ENCODE assay signal across 38 cellular contexts in genomic region chr4:70239497-70239896, GRCh38. TPM values are rescaled to one million over a fixed set of nuclear protein-coding genes. Genes with fewer than 3 reads are reported as not detected.
"Had no signal": no experiment of that assay in that cellular context is flagged by ENCODE, and none has a peak within 500 bp of the region (broad histone marks: within the 10 kb centered on the region; RNA-seq: fewer than 3 reads in every experiment).

No MANE protein-coding gene starts in this region.

- H3K4me1 ChIP-seq: adrenal gland, breast epithelium had no signal

- H3K36me3 ChIP-seq: adrenal gland, brain microvascular endothelial cell, breast epithelium had no signal

- ATAC-seq: activated CD8-positive, alpha-beta T cell treated with anti-CD3 and anti-CD28 coated beads for 36 hours; activated naive CD4-positive, alpha-beta T cell treated with anti-CD3 and anti-CD28 coated beads, Interleukin-2, amount 50 U/mL, for 72 hours; activated T-cell treated with anti-CD3 and anti-CD28 coated beads, Interleukin-2, amount 50 U/mL, for 4 hours; activated T-cell treated with anti-CD3 and anti-CD28 coated beads, Interleukin-2, amount 50 U/mL, for 72 hours; activated T-helper 17 cell treated with anti-CD3 and anti-CD28 coated beads, Interleukin-2, amount 50 U/mL, for 72 hours; body of pancreas had no signal

- H3K4me3 Mint-ChIP-seq: activated B cell treated with CpG ODN at 0.5 μM for 24 hours; activated CD4-positive, alpha-beta memory T cell treated with anti-CD3 and anti-CD28 coated beads for 36 hours; activated CD4-positive, alpha-beta T cell treated with anti-CD3 and anti-CD28 coated beads, Interleukin-2, amount 10 ng/mL, durations not matched to agents 24 days and 14 days; activated CD8-positive, alpha-beta T cell treated with anti-CD3 and anti-CD28 coated beads for 36 hours; activated naive CD4-positive, alpha-beta T cell treated with anti-CD3 and anti-CD28 coated beads for 36 hours; activated naive CD8-positive, alpha-beta T cell treated with anti-CD3 and anti-CD28 coated beads for 36 hours; activated T-cell treated with anti-CD3 and anti-CD28 coated beads, Interleukin-2, amount 50 U/mL, for 4 hours; activated T-cell treated with anti-CD3 and anti-CD28 coated beads, Interleukin-2, amount 50 U/mL, for 72 hours; activated T-helper 1 cell treated with anti-CD3 and anti-CD28 coated beads, Interleukin-12 subunit alpha, Interleukin-12 subunit beta, Interleukin-2, Interleukin-4 antibody, amounts not matched to agents 30 ng/mL and 10 ng/mL and 1 ng/mL, durations not matched to agents 14 hours and 24 hours and 36 hours; activated T-helper 17 cell treated with anti-CD3 and anti-CD28 coated beads, Interleukin-2, amount 50 U/mL, for 72 hours; T-helper 1 cell treated with Interleukin-12 subunit alpha and Interleukin-12 subunit beta and Interleukin-4 antibody, amounts not matched to agents 30 μg/mL and 1 μg/mL, for 36 hours; T-helper 2 cell treated with Interferon-gamma antibody and Interleukin-4, amounts not matched to agents 5 μg/mL and 100 μg/mL, for 36 hours had no signal

- H3K27ac ChIP-seq: adrenal gland, body of pancreas, brain microvascular endothelial cell, breast epithelium, VCaP had no signal

- H3K9me3 ChIP-seq: adrenal gland, body of pancreas, breast epithelium had no signal

- H3K27me3 Mint-ChIP-seq: activated B cell treated with CpG ODN at 0.5 μM for 24 hours; activated CD4-positive, alpha-beta memory T cell treated with anti-CD3 and anti-CD28 coated beads for 36 hours; activated CD4-positive, alpha-beta T cell treated with anti-CD3 and anti-CD28 coated beads, Interleukin-2, amount 10 ng/mL, durations not matched to agents 24 days and 14 days; activated CD8-positive, alpha-beta T cell treated with anti-CD3 and anti-CD28 coated beads for 36 hours; activated naive CD8-positive, alpha-beta T cell treated with anti-CD3 and anti-CD28 coated beads for 36 hours; activated T-helper 17 cell treated with anti-CD3 and anti-CD28 coated beads, Interleukin-2, amount 50 U/mL, for 72 hours had no signal

- H3K4me3 ChIP-seq: adrenal gland, body of pancreas, breast epithelium had no signal

- DNase-seq: activated B cell treated with CpG ODN at 0.5 μM for 24 hours; activated CD4-positive, alpha-beta memory T cell treated with anti-CD3 and anti-CD28 coated beads for 36 hours; activated CD4-positive, alpha-beta T cell treated with anti-CD3 and anti-CD28 coated beads for 4 hours; activated CD4-positive, alpha-beta T cell treated with anti-CD3 and anti-CD28 coated beads, Interleukin-2, amount 10 ng/mL, durations not matched to agents 24 days and 14 days; activated CD4-positive, alpha-beta T cell treated with anti-CD3 and anti-CD28 coated beads, Interleukin-2, amount 50 U/mL, for 1 hour; activated CD4-positive, alpha-beta T cell treated with anti-CD3 and anti-CD28 coated beads, Interleukin-2, amount 50 U/mL, for 4 hours; activated CD4-positive, CD25-positive, alpha-beta regulatory T cell treated with anti-CD3 and anti-CD28 coated beads, Interleukin-2, amount 50 U/mL, for 72 hours; activated CD8-positive, alpha-beta memory T cell treated with anti-CD3 and anti-CD28 coated beads, Interleukin-2, amount 50 U/mL, for 4 hours; activated CD8-positive, alpha-beta T cell treated with anti-CD3 and anti-CD28 coated beads for 36 hours; activated effector memory CD4-positive, alpha-beta T cell treated with anti-CD3 and anti-CD28 coated beads, Interleukin-2, amount 50 U/mL, for 16 hours; activated gamma-delta T cell treated with Interleukin-2 at 50 U/mL for 16 hours; activated naive CD4-positive, alpha-beta T cell; activated naive CD4-positive, alpha-beta T cell treated with anti-CD3 and anti-CD28 coated beads for 36 hours; activated naive CD4-positive, alpha-beta T cell treated with anti-CD3 and anti-CD28 coated beads, Interleukin-2, amount 50 U/mL, for 16 hours; activated naive CD8-positive, alpha-beta T cell treated with anti-CD3 and anti-CD28 coated beads for 36 hours; activated T-cell treated with anti-CD3 and anti-CD28 coated beads for 4 hours; activated T-cell treated with anti-CD3 and anti-CD28 coated beads, Interleukin-2, amount 50 U/mL, for 1 hour; activated T-cell treated with anti-CD3 and anti-CD28 coated beads, Interleukin-2, amount 50 U/mL, for 4 hours; activated T-cell treated with anti-CD3 and anti-CD28 coated beads, Interleukin-2, amount 50 U/mL, for 72 hours; amniotic stem cell; aorta; central memory CD4-positive, alpha-beta T cell; T-helper 1 cell; T-helper 2 cell; T-helper 9 cell had no signal

- H3K27ac Mint-ChIP-seq: activated B cell treated with CpG ODN at 0.5 μM for 24 hours; activated CD4-positive, alpha-beta memory T cell treated with anti-CD3 and anti-CD28 coated beads for 36 hours; activated CD4-positive, alpha-beta T cell treated with anti-CD3 and anti-CD28 coated beads, Interleukin-2, amount 10 ng/mL, durations not matched to agents 24 days and 14 days; activated CD8-positive, alpha-beta T cell treated with anti-CD3 and anti-CD28 coated beads for 36 hours; activated naive CD4-positive, alpha-beta T cell treated with anti-CD3 and anti-CD28 coated beads for 36 hours; activated naive CD4-positive, alpha-beta T cell treated with anti-CD3 and anti-CD28 coated beads, Interleukin-2, amount 50 U/mL, for 72 hours; activated naive CD8-positive, alpha-beta T cell treated with anti-CD3 and anti-CD28 coated beads for 36 hours; activated T-helper 1 cell treated with anti-CD3 and anti-CD28 coated beads, Interleukin-12 subunit alpha, Interleukin-12 subunit beta, Interleukin-2, Interleukin-4 antibody, amounts not matched to agents 30 ng/mL and 10 ng/mL and 1 ng/mL, durations not matched to agents 14 hours and 24 hours and 36 hours; activated T-helper 17 cell treated with anti-CD3 and anti-CD28 coated beads, Interleukin-2, amount 50 U/mL, for 72 hours; T-helper 1 cell treated with Interleukin-12 subunit alpha and Interleukin-12 subunit beta and Interleukin-4 antibody, amounts not matched to agents 30 μg/mL and 1 μg/mL, for 36 hours; T-helper 2 cell treated with Interferon-gamma antibody and Interleukin-4, amounts not matched to agents 5 μg/mL and 100 μg/mL, for 36 hours had no signal

- H3K4me1 Mint-ChIP-seq: activated B cell treated with CpG ODN at 0.5 μM for 24 hours; activated CD4-positive, alpha-beta T cell treated with anti-CD3 and anti-CD28 coated beads, Interleukin-2, amount 10 ng/mL, durations not matched to agents 24 days and 14 days; activated naive CD8-positive, alpha-beta T cell treated with anti-CD3 and anti-CD28 coated beads for 36 hours; activated T-helper 17 cell treated with anti-CD3 and anti-CD28 coated beads, Interleukin-2, amount 50 U/mL, for 72 hours had no signal

- H3K27me3 ChIP-seq: adrenal gland, body of pancreas, brain microvascular endothelial cell, breast epithelium had no signal

- H3K9me3 Mint-ChIP-seq: activated B cell treated with CpG ODN at 0.5 μM for 24 hours; activated CD4-positive, alpha-beta memory T cell treated with anti-CD3 and anti-CD28 coated beads for 36 hours; activated CD4-positive, alpha-beta T cell treated with anti-CD3 and anti-CD28 coated beads, Interleukin-2, amount 10 ng/mL, durations not matched to agents 24 days and 14 days; activated CD8-positive, alpha-beta T cell treated with anti-CD3 and anti-CD28 coated beads for 36 hours; activated naive CD4-positive, alpha-beta T cell treated with anti-CD3 and anti-CD28 coated beads for 36 hours; activated naive CD4-positive, alpha-beta T cell treated with anti-CD3 and anti-CD28 coated beads, Interleukin-2, amount 50 U/mL, for 72 hours; activated naive CD8-positive, alpha-beta T cell treated with anti-CD3 and anti-CD28 coated beads for 36 hours; activated T-cell treated with anti-CD3 and anti-CD28 coated beads, Interleukin-2, amount 50 U/mL, for 72 hours; activated T-helper 1 cell treated with anti-CD3 and anti-CD28 coated beads, Interleukin-12 subunit alpha, Interleukin-12 subunit beta, Interleukin-2, Interleukin-4 antibody, amounts not matched to agents 30 ng/mL and 10 ng/mL and 1 ng/mL, durations not matched to agents 14 hours and 24 hours and 36 hours; activated T-helper 17 cell treated with anti-CD3 and anti-CD28 coated beads, Interleukin-2, amount 50 U/mL, for 72 hours; T-helper 1 cell treated with Interleukin-12 subunit alpha and Interleukin-12 subunit beta and Interleukin-4 antibody, amounts not matched to agents 30 μg/mL and 1 μg/mL, for 36 hours; T-helper 2 cell treated with Interferon-gamma antibody and Interleukin-4, amounts not matched to agents 5 μg/mL and 100 μg/mL, for 36 hours had no signal

- H3K36me3 Mint-ChIP-seq: activated CD4-positive, alpha-beta memory T cell treated with anti-CD3 and anti-CD28 coated beads for 36 hours; activated naive CD4-positive, alpha-beta T cell treated with anti-CD3 and anti-CD28 coated beads, Interleukin-2, amount 50 U/mL, for 72 hours; activated naive CD8-positive, alpha-beta T cell treated with anti-CD3 and anti-CD28 coated beads for 36 hours had no signal

RNA-seq across cellular contexts. Expression of gene CSN3, which starts 2.9 kb away (rescaled TPM):
- total RNA-seq: activated B cell treated with CpG ODN at 0.5 μM for 24 hours; activated CD4-positive, alpha-beta memory T cell treated with anti-CD3 and anti-CD28 coated beads for 36 hours; activated CD4-positive, alpha-beta T cell treated with anti-CD3 and anti-CD28 coated beads, Interleukin-2, amount 10 ng/mL, durations not matched to agents 24 days and 14 days; activated CD8-positive, alpha-beta memory T cell treated with anti-CD3 and anti-CD28 coated beads for 36 hours; activated CD8-positive, alpha-beta T cell treated with anti-CD3 and anti-CD28 coated beads for 36 hours; activated naive CD4-positive, alpha-beta T cell treated with anti-CD3 and anti-CD28 coated beads for 36 hours; activated naive CD4-positive, alpha-beta T cell treated with anti-CD3 and anti-CD28 coated beads, Interleukin-2, amount 50 U/mL, for 72 hours; activated naive CD8-positive, alpha-beta T cell treated with anti-CD3 and anti-CD28 coated beads for 36 hours; activated T-cell treated with anti-CD3 and anti-CD28 coated beads, Interleukin-2, amount 50 U/mL, for 4 hours; activated T-cell treated with anti-CD3 and anti-CD28 coated beads, Interleukin-2, amount 50 U/mL, for 72 hours; activated T-helper 1 cell treated with anti-CD3 and anti-CD28 coated beads, Interleukin-12 subunit alpha, Interleukin-12 subunit beta, Interleukin-2, Interleukin-4 antibody, amounts not matched to agents 30 ng/mL and 10 ng/mL and 1 ng/mL, durations not matched to agents 14 hours and 24 hours and 36 hours; activated T-helper 17 cell treated with anti-CD3 and anti-CD28 coated beads, Interleukin-2, amount 50 U/mL, for 72 hours; adrenal gland; aorta; astrocyte; body of pancreas; cardiac septum had no signal
- polyA plus RNA-seq: adrenal gland, aorta had no signal

RNA-seq across cellular contexts. Expression of gene FDCSP, which starts 13.6 kb away (rescaled TPM):
- total RNA-seq: activated B cell treated with CpG ODN at 0.5 μM for 24 hours; activated CD4-positive, alpha-beta memory T cell treated with anti-CD3 and anti-CD28 coated beads for 36 hours; activated CD4-positive, alpha-beta T cell treated with anti-CD3 and anti-CD28 coated beads, Interleukin-2, amount 10 ng/mL, durations not matched to agents 24 days and 14 days; activated CD8-positive, alpha-beta memory T cell treated with anti-CD3 and anti-CD28 coated beads for 36 hours; activated CD8-positive, alpha-beta T cell treated with anti-CD3 and anti-CD28 coated beads for 36 hours; activated naive CD4-positive, alpha-beta T cell treated with anti-CD3 and anti-CD28 coated beads for 36 hours; activated naive CD4-positive, alpha-beta T cell treated with anti-CD3 and anti-CD28 coated beads, Interleukin-2, amount 50 U/mL, for 72 hours; activated naive CD8-positive, alpha-beta T cell treated with anti-CD3 and anti-CD28 coated beads for 36 hours; activated T-cell treated with anti-CD3 and anti-CD28 coated beads, Interleukin-2, amount 50 U/mL, for 4 hours; activated T-cell treated with anti-CD3 and anti-CD28 coated beads, Interleukin-2, amount 50 U/mL, for 72 hours; activated T-helper 1 cell treated with anti-CD3 and anti-CD28 coated beads, Interleukin-12 subunit alpha, Interleukin-12 subunit beta, Interleukin-2, Interleukin-4 antibody, amounts not matched to agents 30 ng/mL and 10 ng/mL and 1 ng/mL, durations not matched to agents 14 hours and 24 hours and 36 hours; activated T-helper 17 cell treated with anti-CD3 and anti-CD28 coated beads, Interleukin-2, amount 50 U/mL, for 72 hours; adrenal gland; aorta; astrocyte; body of pancreas; cardiac septum had no signal
- polyA plus RNA-seq: aorta had no signal

RNA-seq across cellular contexts. Expression of gene ODAM, which starts 44.0 kb away (rescaled TPM):
- total RNA-seq: activated B cell treated with CpG ODN at 0.5 μM for 24 hours; activated CD4-positive, alpha-beta memory T cell treated with anti-CD3 and anti-CD28 coated beads for 36 hours; activated CD4-positive, alpha-beta T cell treated with anti-CD3 and anti-CD28 coated beads, Interleukin-2, amount 10 ng/mL, durations not matched to agents 24 days and 14 days; activated CD8-positive, alpha-beta memory T cell treated with anti-CD3 and anti-CD28 coated beads for 36 hours; activated CD8-positive, alpha-beta T cell treated with anti-CD3 and anti-CD28 coated beads for 36 hours; activated naive CD4-positive, alpha-beta T cell treated with anti-CD3 and anti-CD28 coated beads for 36 hours; activated naive CD4-positive, alpha-beta T cell treated with anti-CD3 and anti-CD28 coated beads, Interleukin-2, amount 50 U/mL, for 72 hours; activated naive CD8-positive, alpha-beta T cell treated with anti-CD3 and anti-CD28 coated beads for 36 hours; activated T-cell treated with anti-CD3 and anti-CD28 coated beads, Interleukin-2, amount 50 U/mL, for 4 hours; activated T-cell treated with anti-CD3 and anti-CD28 coated beads, Interleukin-2, amount 50 U/mL, for 72 hours; activated T-helper 1 cell treated with anti-CD3 and anti-CD28 coated beads, Interleukin-12 subunit alpha, Interleukin-12 subunit beta, Interleukin-2, Interleukin-4 antibody, amounts not matched to agents 30 ng/mL and 10 ng/mL and 1 ng/mL, durations not matched to agents 14 hours and 24 hours and 36 hours; activated T-helper 17 cell treated with anti-CD3 and anti-CD28 coated beads, Interleukin-2, amount 50 U/mL, for 72 hours; aorta; astrocyte; cardiac septum had no signal
- polyA plus RNA-seq: aorta had no signal
